29 cellular contexts compared by ENCODE assay signal in the genomic region with DNA sequence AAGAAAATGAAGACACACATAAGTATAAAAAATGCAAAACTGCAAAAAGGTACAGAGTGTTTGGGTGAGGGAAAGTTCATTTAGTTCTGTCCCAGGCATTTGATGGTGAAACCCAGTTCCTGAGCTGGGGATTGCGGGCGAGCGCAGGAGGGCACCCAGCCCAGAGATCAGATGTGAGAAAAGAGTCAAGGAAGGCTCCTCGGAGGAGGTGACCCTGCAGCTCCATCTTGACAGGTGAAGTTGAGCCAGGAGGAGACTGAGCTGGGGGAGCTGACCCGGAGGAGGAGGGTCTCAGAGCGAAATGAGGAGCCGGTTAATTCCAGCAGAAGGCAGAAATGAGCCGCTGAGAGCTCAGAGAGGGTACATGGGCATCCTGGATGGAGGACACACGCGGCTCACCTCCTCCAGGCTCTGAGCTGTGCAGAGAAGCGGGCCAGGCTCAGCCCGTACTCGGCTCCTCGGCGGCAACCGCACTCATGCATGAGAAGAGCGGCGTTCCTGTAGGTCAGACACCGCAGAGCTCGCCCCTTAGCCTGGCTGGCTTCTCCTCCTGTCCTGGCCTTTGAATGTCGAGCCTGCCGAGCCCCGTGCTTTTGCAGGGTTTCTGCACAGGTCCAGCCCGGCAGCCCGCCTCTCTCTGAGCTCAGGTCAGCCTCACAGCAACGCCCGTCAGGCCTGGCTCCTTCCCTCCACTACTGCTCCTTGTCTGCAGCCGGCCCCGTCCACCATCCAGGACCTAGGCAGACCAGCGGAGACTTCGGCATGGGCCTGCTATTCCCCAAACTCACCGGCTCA. TPM values are rescaled to one million over a fixed set of nuclear protein-coding genes. Genes with fewer than 3 reads are reported as not detected.
DNase-seq lines count a peak whose midpoint lies in the region; ATAC-seq, FAIRE-seq and TF ChIP-seq lines count a peak whose summit lies in the region.
"Had no signal": no experiment of that assay in that cellular context is flagged by ENCODE, and none has a peak within 500 bp of the region (broad histone marks: within the 10 kb centered on the region; RNA-seq: fewer than 3 reads in every experiment).

No MANE protein-coding gene starts in this region.

- TF ChIP-seq CTCF in A549 (IDR thresholded peaks at IDR 0.05), result no peak
- no peak for TF ChIP-seq CTCF in coronary artery (IDR thresholded peaks at IDR 0.05)

- TF ChIP-seq EP300 in A549 (IDR thresholded peaks at IDR 0.05), result no peak

- ATAC-seq in A549 (peak in 1 of 2 experiments; percentile 28; a peak in 2 of 6 replicates), GM19351 (IDR thresholded peaks at IDR 0.05; ENCODE audit: unreplicated experiment) (no peak)
- ATAC-seq: activated CD8-positive, alpha-beta memory T cell treated with anti-CD3 and anti-CD28 coated beads, Interleukin-2, amount 10 ng/mL, durations not matched to agents 7 days and 5 days had no signal

- H3K4me1 ChIP-seq in A549, result no peaks in the 10 kb centered on the region

- H3K27ac ChIP-seq in A549 (no peak overlapping the region), coronary artery (no peak overlapping the region)
- H3K27ac ChIP-seq: dorsolateral prefrontal cortex, GM23248, neutrophil had no signal

- no peak for FAIRE-seq in A549 (lab: Jason Lieb, UNC)
- FAIRE-seq: small intestine had no signal

- POLR2A ChIA-PET in A549 (lab: Yijun Ruan, JAX), result no interaction called here

- H3K9me3 ChIP-seq in A549, result no peaks in the 10 kb centered on the region
- H3K9me3 ChIP-seq: neutrophil, SK-N-SH had no signal

- DNase-seq in A549 (ENCODE audit: low read depth in 1 of 2, low spot score in 1 of 2), result no peak
- peak; percentile 11 for DNase-seq in DMS53 treated with DMSO at 0.1 percent for 48 hours (lab: John Stamatoyannopoulos, UW; ENCODE audit: unreplicated experiment)
- peak; percentile 53 for DNase-seq in coronary artery (ENCODE audit: low spot score)
- DNase-seq in renal cortical epithelial cell (ENCODE audit: low read depth), result peak; percentile 9
- DNase-seq in OCI-M2 (lab: John Stamatoyannopoulos, UW; ENCODE audit: unreplicated experiment), result no peak
- no peak for DNase-seq in effector CD8-positive, alpha-beta T cell (lab: John Stamatoyannopoulos, UW)
- DNase-seq: activated CD4-positive, alpha-beta T cell treated with anti-CD3 and anti-CD28 coated beads, Interleukin-2, amount 10 ng/mL, durations not matched to agents 24 days and 14 days; activated CD8-positive, alpha-beta memory T cell treated with anti-CD3 and anti-CD28 coated beads, Interleukin-2, amount 10 ng/mL, durations not matched to agents 7 days and 5 days; CD4-positive, CD25-positive, alpha-beta regulatory T cell; DMS79; GM23248; head of caudate nucleus; Kasumi-1; kidney glomerular epithelial cell; mammary epithelial cell; NCI-H1694 treated with DMSO at 0.1 percent for 48 hours; NCI-H526 treated with DMSO at 0.1 percent for 48 hours; RPMI8226; SK-N-SH; small intestine; stimulated activated CD4-positive, alpha-beta T cell treated with anti-CD3 and anti-CD28 coated beads, Interleukin-2, amount 100 ng/mL, for 24 hours; substantia nigra; T-helper 2 cell had no signal

- WGBS in A549 (ENCODE audit: missing lambda C conversion rate), result 62% methylated on average over 32 of the region's 32 CpGs

- no peak for TF ChIP-seq POLR2A in A549 (IDR thresholded peaks at IDR 0.05; ENCODE audit: low read length)

- TF ChIP-seq RAD21 in A549 (conservative IDR thresholded peaks at IDR 0.05 in 1 of 2, IDR thresholded peaks at IDR 0.05 in 1 of 2), result no peak

- CTCF ChIA-PET in A549 (lab: Yijun Ruan, JAX), result interaction anchor here (0.8 to 1.4 kb wide), 2 partner anchors 12 to 706 kb away, joined by 3 to 5 read pairs; no protein-coding TSS in a partner anchor

- no peak overlapping the region for H3K4me2 ChIP-seq in A549
- H3K4me2 ChIP-seq: SK-N-SH had no signal

- H3K4me3 ChIP-seq in A549, result no peak overlapping the region
- no peak overlapping the region for H3K4me3 ChIP-seq in coronary artery
- H3K4me3 ChIP-seq: dorsolateral prefrontal cortex, GM23248 had no signal

TF ChIP-seq in A549, 52 proteins besides CTCF, POLR2A, EP300 and RAD21:
- TF ChIP-seq ZFP36 (IDR thresholded peaks at IDR 0.05; ENCODE audit: borderline replicate concordance, partially characterized antibody), result peak; percentile 28
- TF ChIP-seq, protein P1, sequence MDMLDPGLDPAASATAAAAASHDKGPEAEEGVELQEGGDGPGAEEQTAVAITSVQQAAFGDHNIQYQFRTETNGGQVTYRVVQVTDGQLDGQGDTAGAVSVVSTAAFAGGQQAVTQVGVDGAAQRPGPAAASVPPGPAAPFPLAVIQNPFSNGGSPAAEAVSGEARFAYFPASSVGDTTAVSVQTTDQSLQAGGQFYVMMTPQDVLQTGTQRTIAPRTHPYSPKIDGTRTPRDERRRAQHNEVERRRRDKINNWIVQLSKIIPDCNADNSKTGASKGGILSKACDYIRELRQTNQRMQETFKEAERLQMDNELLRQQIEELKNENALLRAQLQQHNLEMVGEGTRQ (IDR thresholded peaks at IDR 0.05), result no peak

RNA-seq across cellular contexts. Expression of gene RAMP3, which starts 9.5 kb away (rescaled TPM):
- polyA plus RNA-seq in A549 (2011; rRNA removed) (not detected in 2 replicates), A549 (2017; fragmentation: RNase III; extraction: RNeasy Plus Mini Kit Qiagen cat#74134 plus additional on column Dnase treatment) (not detected in 3 replicates)
- polyA plus RNA-seq in A549 (2012; cell fraction: cytosol; rRNA removed), result not detected in 2 replicates
- not detected in 2 replicates for polyA plus RNA-seq in A549 (2012; cell fraction: nucleus; rRNA removed)
- not detected in 2 replicates for polyA minus RNA-seq in A549 (2011; rRNA and poly(A)+ RNA removed)
- 0.40 TPM in 1 of 2 replicates, not detected in the other for total RNA-seq in renal cortical epithelial cell
- total RNA-seq: activated CD4-positive, alpha-beta T cell treated with anti-CD3 and anti-CD28 coated beads, Interleukin-2, amount 10 ng/mL, durations not matched to agents 24 days and 14 days; activated CD8-positive, alpha-beta memory T cell treated with anti-CD3 and anti-CD28 coated beads, Interleukin-2, amount 10 ng/mL, durations not matched to agents 7 days and 5 days; activated T-helper 1 cell treated with anti-CD3 and anti-CD28 coated beads, Interleukin-12 subunit alpha, Interleukin-12 subunit beta, Interleukin-2, Interleukin-4 antibody, amounts not matched to agents 30 ng/mL and 10 ng/mL and 1 ng/mL, durations not matched to agents 14 hours and 24 hours and 36 hours; CD4-positive, CD25-positive, alpha-beta regulatory T cell; GM23248; mammary epithelial cell; pulmonary artery endothelial cell had no signal
- polyA plus RNA-seq: AG04450; CD4-positive, CD25-positive, alpha-beta regulatory T cell; GM23248; mammary epithelial cell; SK-N-SH had no signal

RNA-seq across cellular contexts. Expression of gene TBRG4, which starts 36.6 kb away (rescaled TPM):
- polyA plus RNA-seq in A549 (2011; rRNA removed) (100 and 135 TPM in 2 replicates), A549 (2017; fragmentation: RNase III; extraction: RNeasy Plus Mini Kit Qiagen cat#74134 plus additional on column Dnase treatment) (82.2 to 88.8 TPM (median 86.9 TPM) in 3 replicates)
- polyA plus RNA-seq in A549 (2012; cell fraction: cytosol; rRNA removed), result 117 and 140 TPM in 2 replicates
- 229 and 282 TPM in 2 replicates for polyA plus RNA-seq in A549 (2012; cell fraction: nucleus; rRNA removed)
- polyA minus RNA-seq in A549 (2011; rRNA and poly(A)+ RNA removed), result 312 and 320 TPM in 2 replicates
- total RNA-seq in renal cortical epithelial cell, result 52.5 and 102 TPM in 2 replicates

RNA-seq across cellular contexts. Expression of gene NACAD, which starts 59.3 kb away (rescaled TPM):
- 0.03 and 0.05 TPM in 2 replicates for polyA plus RNA-seq in A549 (2011; rRNA removed)
- polyA plus RNA-seq in A549 (2012; cell fraction: cytosol; rRNA removed), result 0.03 and 0.05 TPM in 2 replicates
- polyA plus RNA-seq in A549 (2012; cell fraction: nucleus; rRNA removed), result 0.13 and 0.18 TPM in 2 replicates
- polyA plus RNA-seq in A549 (2017; fragmentation: RNase III; extraction: RNeasy Plus Mini Kit Qiagen cat#74134 plus additional on column Dnase treatment), result 0.30 to 0.43 TPM (median 0.40 TPM) in 3 replicates
- 0.12 TPM in 1 of 2 replicates, not detected in the other for polyA minus RNA-seq in A549 (2011; rRNA and poly(A)+ RNA removed)
- 1.0 and 7.4 TPM in 2 replicates for total RNA-seq in renal cortical epithelial cell
- polyA plus RNA-seq: CD4-positive, CD25-positive, alpha-beta regulatory T cell had no signal

Comparison
In these comparisons a context has a peak if more than half of its experiments do, and no peak if none do; other contexts are left out.
1. DNase-seq: peak in DMS53 treated with DMSO at 0.1 percent for 48 hours (single experiment), coronary artery (single experiment) and renal cortical epithelial cell (single experiment); none in A549 (0 of 2), OCI-M2 (single experiment) and effector CD8-positive, alpha-beta T cell (single experiment).